ENCODE assay signal across 8 cellular contexts in genomic region chr9:20611751-20612287, GRCh38. TPM values are rescaled to one million over a fixed set of nuclear protein-coding genes. Genes with fewer than 3 reads are reported as not detected.
DNase-seq lines count a peak whose midpoint lies in the region; TF ChIP-seq lines count a peak whose summit lies in the region.

No MANE protein-coding gene starts in this region.

- peak overlapping the region; percentile 67 for H3K4me3 ChIP-seq in ACC112 (ENCODE audit: low read depth, low read length)
- no peak overlapping the region for H3K4me3 ChIP-seq in adrenal gland

- intact Hi-C loops in adrenal gland (cut with DNase I): no loop called here

- TF ChIP-seq CTCF in adrenal gland (IDR thresholded peaks at IDR 0.05): peak; percentile 39 to 60 (median 50)

- H3K36me3 ChIP-seq in ACC112 (ENCODE audit: insufficient read depth, low read length): no peaks in the 10 kb centered on the region
- no peaks in the 10 kb centered on the region for H3K36me3 ChIP-seq in adrenal gland (replicated peaks in 1 of 2)

- H3K27ac ChIP-seq in ACC112 (ENCODE audit: low read depth, low read length): peak overlapping the region; percentile 90
- H3K27ac ChIP-seq in adrenal gland: peak overlapping the region in 3 of 5 donors; percentile 18 to 45 (median 22)

- TF ChIP-seq POLR2A in adrenal gland (IDR thresholded peaks at IDR 0.05): no peak

- no peaks in the 10 kb centered on the region for H3K27me3 ChIP-seq in ACC112 (ENCODE audit: insufficient read depth, low read length)
- no peaks in the 10 kb centered on the region for H3K27me3 ChIP-seq in adrenal gland

- peaks cover 38% of the 10 kb centered on the region for H3K79me2 ChIP-seq in ACC112 (ENCODE audit: control insufficient read depth, insufficient read depth, low read length, unreplicated experiment)

- H3K9me3 ChIP-seq in adrenal gland (replicated peaks in 1 of 3): no peaks in the 10 kb centered on the region

- peak overlapping the region; percentile 51 for H2AFZ ChIP-seq in ACC112 (ENCODE audit: low read length, unreplicated experiment)

- DNase-seq in H4 (ENCODE audit: low spot score) (peak; percentile 23), adrenal gland (no peak), kidney tubule cell (ENCODE audit: low spot score) (peak; percentile 84), GDM1 (lab: John Stamatoyannopoulos, UW) (no peak), ureter (ENCODE audit: low spot score) (no peak), NCI-H2029 (lab: John Stamatoyannopoulos, UW) (no peak)
- DNase-seq in stimulated activated CD4-positive, alpha-beta T cell treated with anti-CD3 and anti-CD28 coated beads, Interleukin-2, amount 100 ng/mL, for 48 hours: no peak

- 47 to 56% (median 50%) methylated on average over 3 of the region's 3 CpGs for WGBS in adrenal gland, 4 donors

- peaks cover 46% of the 10 kb centered on the region for H3K4me1 ChIP-seq in ACC112 (ENCODE audit: control insufficient read depth, insufficient read depth, low read length, unreplicated experiment)
- peaks cover 0 to 27% of the 10 kb centered on the region in 2 donors for H3K4me1 ChIP-seq in adrenal gland (replicated peaks in 1 of 2)

RNA-seq across cellular contexts. Expression of gene MLLT3, which starts 10.5 kb away (rescaled TPM):
- 8.9 and 10.2 TPM in 2 replicates for total RNA-seq in H4 (2014; rRNA removed; shearing (Covaris generic))
- 10 to 100 TPM; 14.0 to 37.7 (median 25.5) TPM for total RNA-seq in adrenal gland
- 10 to 100 TPM; 11.0 to 15.5 (median 11.8) TPM for polyA plus RNA-seq in adrenal gland
- 26.8 TPM for total RNA-seq in ureter

Comparison
In these comparisons a context has a peak if more than half of its experiments do, and no peak if none do; other contexts are left out.
1. DNase-seq: peak in H4 (single experiment) and kidney tubule cell (single experiment); none in adrenal gland (0 of 7), GDM1 (single experiment), ureter (single experiment), stimulated activated CD4-positive, alpha-beta T cell treated with anti-CD3 and anti-CD28 coated beads, Interleukin-2, amount 100 ng/mL, for 48 hours (0 of 2) and NCI-H2029 (single experiment).